In the genomic region with DNA sequence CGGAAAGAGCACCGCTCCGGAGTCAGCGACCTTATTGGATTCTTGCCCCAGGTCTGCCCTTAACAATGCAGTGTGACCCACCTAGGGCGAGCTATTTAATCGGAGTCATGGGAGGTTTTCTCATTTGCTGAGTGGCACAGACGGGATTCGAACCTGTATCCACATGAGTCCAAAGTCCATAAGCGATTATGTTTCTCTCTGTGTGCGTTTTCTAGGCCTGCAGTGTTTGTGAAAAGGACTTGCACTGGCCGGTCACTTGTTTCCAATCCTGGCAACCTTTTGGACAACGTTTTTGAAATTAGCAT, we compare ENCODE assay signal across 8 cellular contexts. TPM values are rescaled to one million over a fixed set of nuclear protein-coding genes. Genes with fewer than 3 reads are reported as not detected.
DNase-seq lines count a peak whose midpoint lies in the region; ATAC-seq and TF ChIP-seq lines count a peak whose summit lies in the region.

No MANE protein-coding gene starts in this region.

- TF ChIP-seq CTCF in AG04449 (IDR thresholded peaks at IDR 0.05; ENCODE audit: insufficient read depth, low read length, missing control alignments) (no peak), cardiac fibroblast (IDR thresholded peaks at IDR 0.05; ENCODE audit: low read depth, low read length) (no peak)

- no peak overlapping the region for H2BK15ac ChIP-seq in mesendoderm (replicated peaks; ENCODE audit: low read depth)

- H3K23ac ChIP-seq in mesendoderm (ENCODE audit: low read length), result no peak overlapping the region

- peak overlapping the region; percentile 82 for H3K4ac ChIP-seq in mesendoderm (ENCODE audit: low read depth, low read length)

- no peak overlapping the region for H4K8ac ChIP-seq in mesendoderm (ENCODE audit: low read depth, low read length)

- H2BK120ac ChIP-seq in mesendoderm (ENCODE audit: low read depth, low read length), result no peak overlapping the region

- H3K79me2 ChIP-seq in mesendoderm (ENCODE audit: control insufficient read depth, insufficient read depth, low read length), result peaks cover 27% of the 10 kb centered on the region

- no peak overlapping the region for H2BK5ac ChIP-seq in mesendoderm (ENCODE audit: low read length)

- peak overlapping the region; percentile 89 for H3K56ac ChIP-seq in mesendoderm (ENCODE audit: low read length)

- no peak overlapping the region for H2AK5ac ChIP-seq in mesendoderm (ENCODE audit: low read length)

- no peak for DNase-seq in AG04449 (ENCODE audit: low read depth, low spot score)
- DNase-seq in HT1080 (ENCODE audit: low read depth), result peak; percentile 28
- DNase-seq in cardiac fibroblast (ENCODE audit: low read depth in 2 of 2), result peak in 1 of 2 donors; percentile 40
- peak; percentile 89 for DNase-seq in mesendoderm
- no peak for DNase-seq in activated gamma-delta T cell treated with Interleukin-2 at 50 U/mL for 16 hours
- DNase-seq in stimulated activated naive CD4-positive, alpha-beta T cell treated with Interleukin-2 at 50 U/mL for 16 hours (lab: John Stamatoyannopoulos, UW), result no peak
- no peak for DNase-seq in DMS153 (lab: John Stamatoyannopoulos, UW)

- POLR2A ChIA-PET in AG04449 (lab: Yijun Ruan, JAX), result interaction anchor here (0.7 to 1.8 kb wide), 3 partner anchors 11 to 197 kb away, joined by 3 to 6 read pairs (median 5); a partner anchor contains a TSS

- H4K5ac ChIP-seq in mesendoderm (ENCODE audit: low read length), result no peak overlapping the region

- peak overlapping the region; percentile 90 for H3K27ac ChIP-seq in mesendoderm (ENCODE audit: low read depth, low read length)

- H3K4me3 ChIP-seq in AG04449 (ENCODE audit: low read depth, low read length) (peak overlapping the region; percentile 75), cardiac fibroblast (replicated peaks in 1 of 2; ENCODE audit: low read depth in 2 of 2, low read length in 2 of 2) (peak overlapping the region; percentile 76 to 77), mesendoderm (ENCODE audit: low read length) (peak overlapping the region; percentile 55)

- no peaks in the 10 kb centered on the region for H3K36me3 ChIP-seq in mesendoderm (ENCODE audit: control insufficient read depth, insufficient read depth, low read length)

- H3K27me3 ChIP-seq in mesendoderm (ENCODE audit: insufficient read depth, low read length, poor library complexity), result no peaks in the 10 kb centered on the region

- CTCF ChIA-PET in AG04449 (lab: Yijun Ruan, JAX), result interaction anchor here (1.0 to 5.9 kb wide), 2 partner anchors 40 to 198 kb away, joined by 4 to 26 read pairs; a partner anchor contains a TSS

- peak overlapping the region; percentile 98 for H3K18ac ChIP-seq in mesendoderm (ENCODE audit: low read length)

- H3K9ac ChIP-seq in mesendoderm (ENCODE audit: low read length), result peak overlapping the region; percentile 95

- H3K4me1 ChIP-seq in mesendoderm (ENCODE audit: control insufficient read depth, low read depth, low read length), result peaks cover 2% of the 10 kb centered on the region

- WGBS in mesendoderm (ENCODE audit: extremely low coverage, insufficient coverage, low lambda C conversion rate), result no CpG with 5 or more reads among the region's 12 CpGs

- H3K79me1 ChIP-seq in mesendoderm (ENCODE audit: low read length), result peaks cover 2% of the 10 kb centered on the region

- ATAC-seq in HG03045 (IDR thresholded peaks at IDR 0.05; ENCODE audit: unreplicated experiment), result no peak

- no peak overlapping the region for H3K4me2 ChIP-seq in mesendoderm (ENCODE audit: low read length)

RNA-seq across cellular contexts. Expression of a gene that starts 0.7 kb away (rescaled TPM):
- total RNA-seq in HT1080 (2014; rRNA removed; shearing (Covaris generic)), result 39.8 and 47.8 TPM in 2 replicates
- polyA plus RNA-seq in HT1080 (2015; cell fraction: cytosol; rRNA removed), result 34.5 and 51.3 TPM in 2 replicates
- polyA plus RNA-seq in HT1080 (2015; cell fraction: nucleus; rRNA removed), result 10.5 and 14.4 TPM in 2 replicates
- polyA plus RNA-seq in mesendoderm (2013, experiment 1 of 2), result 124 TPM
- 127 TPM for polyA plus RNA-seq in mesendoderm (2013, experiment 2 of 2)

Comparison
In these comparisons a context has a peak if more than half of its experiments do, and no peak if none do; other contexts are left out.
1. DNase-seq: peak in HT1080 (single experiment) and mesendoderm (single experiment); none in AG04449 (single experiment), activated gamma-delta T cell treated with Interleukin-2 at 50 U/mL for 16 hours (single experiment), stimulated activated naive CD4-positive, alpha-beta T cell treated with Interleukin-2 at 50 U/mL for 16 hours (single experiment) and DMS153 (single experiment).
2. Peak in every context shown above with its lines, with median percentiles within 50 percentile points of each other: H3K4me3 ChIP-seq.